In the genomic region with DNA sequence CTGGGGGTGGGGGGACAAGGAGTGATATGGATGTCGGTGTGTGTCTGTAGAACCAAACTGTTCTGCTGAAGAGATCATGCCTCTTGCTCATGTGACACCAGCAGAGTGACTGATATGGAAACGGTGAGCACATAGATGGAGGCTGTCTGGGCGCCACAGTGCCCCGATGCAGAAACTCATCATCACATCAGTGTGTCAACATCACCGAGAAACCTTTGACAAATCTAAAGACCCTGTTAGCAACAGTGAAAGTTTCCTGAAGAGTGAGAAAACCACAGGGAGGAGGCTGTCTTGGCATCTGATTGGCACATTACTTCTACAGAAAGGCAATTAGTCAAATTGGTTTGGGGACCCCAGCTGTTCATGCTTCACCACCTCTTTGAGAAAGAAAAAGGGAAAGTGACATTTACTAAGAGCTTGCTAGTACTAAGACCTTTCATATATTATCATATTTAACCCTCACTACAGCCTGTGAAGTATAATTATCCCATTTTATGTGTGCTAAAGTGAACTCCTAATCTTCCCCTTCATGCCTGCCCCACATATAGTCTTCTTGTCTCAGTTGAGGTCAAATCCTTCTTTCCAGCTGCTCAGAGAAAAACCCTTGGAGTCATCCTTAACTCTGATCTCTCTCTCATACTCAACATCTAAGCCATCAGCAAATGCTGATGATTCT, we compare ENCODE assay signal across 9 cellular contexts. TPM values are rescaled to one million over a fixed set of nuclear protein-coding genes. Genes with fewer than 3 reads are reported as not detected.
DNase-seq lines count a peak whose midpoint lies in the region; ATAC-seq and TF ChIP-seq lines count a peak whose summit lies in the region.
"Had no signal": no experiment of that assay in that cellular context is flagged by ENCODE, and none has a peak within 500 bp of the region (broad histone marks: within the 10 kb centered on the region; RNA-seq: fewer than 3 reads in every experiment).

No MANE protein-coding gene starts in this region.

- H3K4me3 Mint-ChIP-seq in T-helper 1 cell treated with Interleukin-12 subunit alpha and Interleukin-12 subunit beta and Interleukin-4 antibody, amounts not matched to agents 30 μg/mL and 1 μg/mL, for 36 hours = peak overlapping the region; percentile 25
- H3K4me3 Mint-ChIP-seq in natural killer cell treated with Interleukin-12 subunit alpha and Interleukin-12 subunit beta and Interleukin-15 and Interleukin-18, amount 100 ng/mL, for 72 hours = peak overlapping the region; percentile 54
- no peak overlapping the region for H3K4me3 Mint-ChIP-seq in glutamatergic neuron (ENCODE audit: unreplicated experiment)
- H3K4me3 Mint-ChIP-seq: nephron had no signal

- ATAC-seq in GM18858 (IDR thresholded peaks at IDR 0.05; ENCODE audit: unreplicated experiment) (peak; percentile 45), HG02759 (IDR thresholded peaks at IDR 0.05; ENCODE audit: unreplicated experiment) (peak; percentile 53), right cardiac atrium (no peak)
- ATAC-seq in natural killer cell treated with Interleukin-12 subunit alpha and Interleukin-12 subunit beta and Interleukin-15 and Interleukin-18, amount 100 ng/mL, for 72 hours = peak; percentile 85 to 87

- no peaks in the 10 kb centered on the region for H3K27me3 ChIP-seq in right cardiac atrium (ENCODE audit: control insufficient read depth, insufficient read depth)

- no peaks in the 10 kb centered on the region for H3K9me3 Mint-ChIP-seq in T-helper 1 cell treated with Interleukin-12 subunit alpha and Interleukin-12 subunit beta and Interleukin-4 antibody, amounts not matched to agents 30 μg/mL and 1 μg/mL, for 36 hours
- H3K9me3 Mint-ChIP-seq in natural killer cell treated with Interleukin-12 subunit alpha and Interleukin-12 subunit beta and Interleukin-15 and Interleukin-18, amount 100 ng/mL, for 72 hours = no peaks in the 10 kb centered on the region
- H3K9me3 Mint-ChIP-seq in glutamatergic neuron (ENCODE audit: unreplicated experiment) = peaks cover under 1% of the 10 kb centered on the region
- H3K9me3 Mint-ChIP-seq: nephron had no signal

- H3K4me1 Mint-ChIP-seq in T-helper 1 cell treated with Interleukin-12 subunit alpha and Interleukin-12 subunit beta and Interleukin-4 antibody, amounts not matched to agents 30 μg/mL and 1 μg/mL, for 36 hours (ENCODE audit: low read depth) = peaks cover 81% of the 10 kb centered on the region
- H3K4me1 Mint-ChIP-seq in natural killer cell treated with Interleukin-12 subunit alpha and Interleukin-12 subunit beta and Interleukin-15 and Interleukin-18, amount 100 ng/mL, for 72 hours (ENCODE audit: low read depth in 2 of 2) = peaks cover 68 to 72% of the 10 kb centered on the region in 2 donors
- no peaks in the 10 kb centered on the region for H3K4me1 Mint-ChIP-seq in glutamatergic neuron (ENCODE audit: low read depth, unreplicated experiment)

- H3K9me3 ChIP-seq in right cardiac atrium (ENCODE audit: control insufficient read depth, low read length) = no peaks in the 10 kb centered on the region

- no peaks in the 10 kb centered on the region for H3K27me3 Mint-ChIP-seq in T-helper 1 cell treated with Interleukin-12 subunit alpha and Interleukin-12 subunit beta and Interleukin-4 antibody, amounts not matched to agents 30 μg/mL and 1 μg/mL, for 36 hours (ENCODE audit: low read depth)
- peaks cover 0 to under 1% of the 10 kb centered on the region in 2 donors for H3K27me3 Mint-ChIP-seq in natural killer cell treated with Interleukin-12 subunit alpha and Interleukin-12 subunit beta and Interleukin-15 and Interleukin-18, amount 100 ng/mL, for 72 hours
- peaks cover 5% of the 10 kb centered on the region for H3K27me3 Mint-ChIP-seq in glutamatergic neuron (ENCODE audit: unreplicated experiment)

- peak overlapping the region; percentile 93 for H3K27ac Mint-ChIP-seq in T-helper 1 cell treated with Interleukin-12 subunit alpha and Interleukin-12 subunit beta and Interleukin-4 antibody, amounts not matched to agents 30 μg/mL and 1 μg/mL, for 36 hours
- H3K27ac Mint-ChIP-seq in natural killer cell treated with Interleukin-12 subunit alpha and Interleukin-12 subunit beta and Interleukin-15 and Interleukin-18, amount 100 ng/mL, for 72 hours = peak overlapping the region; percentile 31 to 76
- no peak overlapping the region for H3K27ac Mint-ChIP-seq in glutamatergic neuron (ENCODE audit: unreplicated experiment)
- H3K27ac Mint-ChIP-seq: nephron had no signal

- peaks cover 5% of the 10 kb centered on the region for H3K4me1 ChIP-seq in right cardiac atrium (ENCODE audit: control insufficient read depth, insufficient read depth, low read length)

- DNase-seq in natural killer cell treated with Interleukin-12 subunit alpha and Interleukin-12 subunit beta and Interleukin-15 and Interleukin-18, amount 100 ng/mL, for 72 hours (ENCODE audit: low spot score) = peak; percentile 88
- DNase-seq in glutamatergic neuron (no peak), NCI-H1436 treated with DMSO at 0.1 percent for 48 hours (lab: John Stamatoyannopoulos, UW) (no peak), NCI-H524 (lab: John Stamatoyannopoulos, UW) (no peak), right cardiac atrium (no peak)

- H3K36me3 Mint-ChIP-seq in T-helper 1 cell treated with Interleukin-12 subunit alpha and Interleukin-12 subunit beta and Interleukin-4 antibody, amounts not matched to agents 30 μg/mL and 1 μg/mL, for 36 hours (ENCODE audit: low read depth) = peaks cover 16% of the 10 kb centered on the region
- H3K36me3 Mint-ChIP-seq in natural killer cell treated with Interleukin-12 subunit alpha and Interleukin-12 subunit beta and Interleukin-15 and Interleukin-18, amount 100 ng/mL, for 72 hours = no peaks in the 10 kb centered on the region
- no peaks in the 10 kb centered on the region for H3K36me3 Mint-ChIP-seq in glutamatergic neuron (ENCODE audit: unreplicated experiment)

- H3K27ac ChIP-seq in right cardiac atrium (ENCODE audit: low read length) = no peak overlapping the region

- no peak for TF ChIP-seq CTCF in glutamatergic neuron (IDR thresholded peaks at IDR 0.05; ENCODE audit: partially characterized antibody, unreplicated experiment)

- no peak overlapping the region for H3K4me3 ChIP-seq in right cardiac atrium (ENCODE audit: low read length)

- intact Hi-C loops in right cardiac atrium (cut with DNase I) = no loop called here

- 64% methylated on average over 5 of the region's 5 CpGs for WGBS in right cardiac atrium

RNA-seq across cellular contexts. Expression of a gene that starts 25.6 kb away (rescaled TPM):
- 100 to 1,000 TPM in 1 of 2 donors, 10 to 100 TPM in 1; 41.4 to 125 TPM for total RNA-seq in natural killer cell treated with Interleukin-12 subunit alpha and Interleukin-12 subunit beta and Interleukin-15 and Interleukin-18, amount 100 ng/mL, for 72 hours
- total RNA-seq in glutamatergic neuron (ENCODE audit: unreplicated experiment) (not detected), right cardiac atrium (not detected)
- not detected for polyA plus RNA-seq in right cardiac atrium

RNA-seq across cellular contexts. Expression of a gene that starts 38.8 kb away (rescaled TPM):
- under 1 TPM in 1 of 2 donors, not detected in 1; 0.36 TPM for total RNA-seq in natural killer cell treated with Interleukin-12 subunit alpha and Interleukin-12 subunit beta and Interleukin-15 and Interleukin-18, amount 100 ng/mL, for 72 hours
- total RNA-seq in glutamatergic neuron (ENCODE audit: unreplicated experiment) = not detected
- not detected for total RNA-seq in right cardiac atrium
- polyA plus RNA-seq in right cardiac atrium = not detected

Comparison
In these comparisons a context has a peak if more than half of its experiments do, and no peak if none do; other contexts are left out.
1. ATAC-seq: peak in GM18858 (single experiment), HG02759 (single experiment) and natural killer cell treated with Interleukin-12 subunit alpha and Interleukin-12 subunit beta and Interleukin-15 and Interleukin-18, amount 100 ng/mL, for 72 hours (2 of 2); none in right cardiac atrium (0 of 2).
2. RNA of a gene that starts 25.6 kb away (total RNA-seq): 41.4 to 125 TPM in natural killer cell treated with Interleukin-12 subunit alpha and Interleukin-12 subunit beta and Interleukin-15 and Interleukin-18, amount 100 ng/mL, for 72 hours; not detected in glutamatergic neuron (single experiment) and not detected in right cardiac atrium; every median in the first group is over 10 times any median in the second.